Comparison of ENCODE assay signal across 1 cellular context in the genomic region with DNA sequence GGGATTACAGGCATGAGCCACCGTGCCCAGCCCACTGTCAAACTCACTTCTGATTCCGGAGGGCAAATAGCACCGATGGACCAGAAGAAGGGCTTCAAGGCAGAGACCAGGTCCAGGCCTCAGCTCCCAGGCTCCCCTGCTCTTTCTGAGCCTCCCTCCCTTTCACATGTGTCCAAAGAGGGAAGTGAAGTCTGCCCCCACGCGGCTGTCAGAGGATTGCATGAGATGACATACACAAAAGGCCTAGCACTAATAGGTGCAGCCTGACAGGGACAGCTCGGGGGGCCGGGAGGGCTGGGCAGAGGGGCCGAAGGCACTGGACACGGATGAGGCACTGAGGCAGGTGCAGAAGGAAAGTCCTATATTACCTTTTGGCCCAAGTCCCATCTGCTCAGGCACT.
TF ChIP-seq lines count a peak whose summit lies in the region.

No MANE protein-coding gene starts in this region.

TF ChIP-seq in GM23338, 12 proteins besides CTCF, POLR2A, EP300 and RAD21 (continued from another document):
- TF ChIP-seq, protein P1, sequence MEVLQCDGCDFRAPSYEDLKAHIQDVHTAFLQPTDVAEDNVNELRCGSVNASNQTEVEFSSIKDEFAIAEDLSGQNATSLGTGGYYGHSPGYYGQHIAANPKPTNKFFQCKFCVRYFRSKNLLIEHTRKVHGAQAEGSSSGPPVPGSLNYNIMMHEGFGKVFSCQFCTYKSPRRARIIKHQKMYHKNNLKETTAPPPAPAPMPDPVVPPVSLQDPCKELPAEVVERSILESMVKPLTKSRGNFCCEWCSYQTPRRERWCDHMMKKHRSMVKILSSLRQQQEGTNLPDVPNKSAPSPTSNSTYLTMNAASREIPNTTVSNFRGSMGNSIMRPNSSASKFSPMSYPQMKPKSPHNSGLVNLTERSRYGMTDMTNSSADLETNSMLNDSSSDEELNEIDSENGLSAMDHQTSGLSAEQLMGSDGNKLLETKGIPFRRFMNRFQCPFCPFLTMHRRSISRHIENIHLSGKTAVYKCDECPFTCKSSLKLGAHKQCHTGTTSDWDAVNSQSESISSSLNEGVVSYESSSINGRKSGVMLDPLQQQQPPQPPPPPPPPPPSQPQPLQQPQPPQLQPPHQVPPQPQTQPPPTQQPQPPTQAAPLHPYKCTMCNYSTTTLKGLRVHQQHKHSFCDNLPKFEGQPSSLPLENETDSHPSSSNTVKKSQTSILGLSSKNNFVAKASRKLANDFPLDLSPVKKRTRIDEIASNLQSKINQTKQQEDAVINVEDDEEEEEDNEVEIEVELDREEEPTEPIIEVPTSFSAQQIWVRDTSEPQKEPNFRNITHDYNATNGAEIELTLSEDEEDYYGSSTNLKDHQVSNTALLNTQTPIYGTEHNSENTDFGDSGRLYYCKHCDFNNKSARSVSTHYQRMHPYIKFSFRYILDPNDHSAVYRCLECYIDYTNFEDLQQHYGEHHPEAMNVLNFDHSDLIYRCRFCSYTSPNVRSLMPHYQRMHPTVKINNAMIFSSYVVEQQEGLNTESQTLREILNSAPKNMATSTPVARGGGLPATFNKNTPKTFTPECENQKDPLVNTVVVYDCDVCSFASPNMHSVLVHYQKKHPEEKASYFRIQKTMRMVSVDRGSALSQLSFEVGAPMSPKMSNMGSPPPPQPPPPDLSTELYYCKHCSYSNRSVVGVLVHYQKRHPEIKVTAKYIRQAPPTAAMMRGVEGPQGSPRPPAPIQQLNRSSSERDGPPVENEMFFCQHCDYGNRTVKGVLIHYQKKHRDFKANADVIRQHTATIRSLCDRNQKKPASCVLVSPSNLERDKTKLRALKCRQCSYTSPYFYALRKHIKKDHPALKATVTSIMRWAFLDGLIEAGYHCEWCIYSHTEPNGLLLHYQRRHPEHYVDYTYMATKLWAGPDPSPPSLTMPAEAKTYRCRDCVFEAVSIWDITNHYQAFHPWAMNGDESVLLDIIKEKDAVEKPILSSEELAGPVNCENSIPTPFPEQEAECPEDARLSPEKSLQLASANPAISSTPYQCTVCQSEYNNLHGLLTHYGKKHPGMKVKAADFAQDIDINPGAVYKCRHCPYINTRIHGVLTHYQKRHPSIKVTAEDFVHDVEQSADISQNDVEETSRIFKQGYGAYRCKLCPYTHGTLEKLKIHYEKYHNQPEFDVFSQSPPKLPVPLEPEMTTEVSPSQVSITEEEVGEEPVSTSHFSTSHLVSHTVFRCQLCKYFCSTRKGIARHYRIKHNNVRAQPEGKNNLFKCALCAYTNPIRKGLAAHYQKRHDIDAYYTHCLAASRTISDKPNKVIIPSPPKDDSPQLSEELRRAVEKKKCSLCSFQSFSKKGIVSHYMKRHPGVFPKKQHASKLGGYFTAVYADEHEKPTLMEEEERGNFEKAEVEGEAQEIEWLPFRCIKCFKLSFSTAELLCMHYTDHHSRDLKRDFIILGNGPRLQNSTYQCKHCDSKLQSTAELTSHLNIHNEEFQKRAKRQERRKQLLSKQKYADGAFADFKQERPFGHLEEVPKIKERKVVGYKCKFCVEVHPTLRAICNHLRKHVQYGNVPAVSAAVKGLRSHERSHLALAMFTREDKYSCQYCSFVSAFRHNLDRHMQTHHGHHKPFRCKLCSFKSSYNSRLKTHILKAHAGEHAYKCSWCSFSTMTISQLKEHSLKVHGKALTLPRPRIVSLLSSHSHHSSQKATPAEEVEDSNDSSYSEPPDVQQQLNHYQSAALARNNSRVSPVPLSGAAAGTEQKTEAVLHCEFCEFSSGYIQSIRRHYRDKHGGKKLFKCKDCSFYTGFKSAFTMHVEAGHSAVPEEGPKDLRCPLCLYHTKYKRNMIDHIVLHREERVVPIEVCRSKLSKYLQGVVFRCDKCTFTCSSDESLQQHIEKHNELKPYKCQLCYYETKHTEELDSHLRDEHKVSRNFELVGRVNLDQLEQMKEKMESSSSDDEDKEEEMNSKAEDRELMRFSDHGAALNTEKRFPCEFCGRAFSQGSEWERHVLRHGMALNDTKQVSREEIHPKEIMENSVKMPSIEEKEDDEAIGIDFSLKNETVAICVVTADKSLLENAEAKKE (CRISPR knock-in tag; IDR thresholded peaks at IDR 0.05), result no peak
- peak; percentile 32; the same call in 1 of the 2 replicates for TF ChIP-seq CREB1 (CRISPR knock-in tag; IDR thresholded peaks at IDR 0.05; ENCODE audit: low read depth)
- no peak for TF ChIP-seq STAT1 (IDR thresholded peaks at IDR 0.05; ENCODE audit: unreplicated experiment)
- no peak for TF ChIP-seq POLR2AphosphoS5 (IDR thresholded peaks at IDR 0.05; ENCODE audit: low read depth)
- TF ChIP-seq ZNF331 (CRISPR knock-in tag; IDR thresholded peaks at IDR 0.05; ENCODE audit: low read depth), result no peak
- TF ChIP-seq, protein P2, sequence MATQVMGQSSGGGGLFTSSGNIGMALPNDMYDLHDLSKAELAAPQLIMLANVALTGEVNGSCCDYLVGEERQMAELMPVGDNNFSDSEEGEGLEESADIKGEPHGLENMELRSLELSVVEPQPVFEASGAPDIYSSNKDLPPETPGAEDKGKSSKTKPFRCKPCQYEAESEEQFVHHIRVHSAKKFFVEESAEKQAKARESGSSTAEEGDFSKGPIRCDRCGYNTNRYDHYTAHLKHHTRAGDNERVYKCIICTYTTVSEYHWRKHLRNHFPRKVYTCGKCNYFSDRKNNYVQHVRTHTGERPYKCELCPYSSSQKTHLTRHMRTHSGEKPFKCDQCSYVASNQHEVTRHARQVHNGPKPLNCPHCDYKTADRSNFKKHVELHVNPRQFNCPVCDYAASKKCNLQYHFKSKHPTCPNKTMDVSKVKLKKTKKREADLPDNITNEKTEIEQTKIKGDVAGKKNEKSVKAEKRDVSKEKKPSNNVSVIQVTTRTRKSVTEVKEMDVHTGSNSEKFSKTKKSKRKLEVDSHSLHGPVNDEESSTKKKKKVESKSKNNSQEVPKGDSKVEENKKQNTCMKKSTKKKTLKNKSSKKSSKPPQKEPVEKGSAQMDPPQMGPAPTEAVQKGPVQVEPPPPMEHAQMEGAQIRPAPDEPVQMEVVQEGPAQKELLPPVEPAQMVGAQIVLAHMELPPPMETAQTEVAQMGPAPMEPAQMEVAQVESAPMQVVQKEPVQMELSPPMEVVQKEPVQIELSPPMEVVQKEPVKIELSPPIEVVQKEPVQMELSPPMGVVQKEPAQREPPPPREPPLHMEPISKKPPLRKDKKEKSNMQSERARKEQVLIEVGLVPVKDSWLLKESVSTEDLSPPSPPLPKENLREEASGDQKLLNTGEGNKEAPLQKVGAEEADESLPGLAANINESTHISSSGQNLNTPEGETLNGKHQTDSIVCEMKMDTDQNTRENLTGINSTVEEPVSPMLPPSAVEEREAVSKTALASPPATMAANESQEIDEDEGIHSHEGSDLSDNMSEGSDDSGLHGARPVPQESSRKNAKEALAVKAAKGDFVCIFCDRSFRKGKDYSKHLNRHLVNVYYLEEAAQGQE (IDR thresholded peaks at IDR 0.05; ENCODE audit: unreplicated experiment), result no peak
- no peak for TF ChIP-seq EZH2phosphoT487 (IDR thresholded peaks at IDR 0.05; ENCODE audit: unreplicated experiment)
TF ChIP-seq in GM23338: peak in this region for 1.
